In genomic region chr5:1141827-1142226, GRCh38 we compare ENCODE assay signal across 30 cellular contexts. TPM values are rescaled to one million over a fixed set of nuclear protein-coding genes. Genes with fewer than 3 reads are reported as not detected.
A peak's percentile ranks its signal among the peaks of the same experiment; 100 is the strongest.
DNase-seq lines count a peak whose midpoint lies in the region; ATAC-seq, FAIRE-seq and TF ChIP-seq lines count a peak whose summit lies in the region.
"Had no signal": no experiment of that assay in that cellular context is flagged by ENCODE, and none has a peak within 500 bp of the region (broad histone marks: within the 10 kb centered on the region; RNA-seq: fewer than 3 reads in every experiment).

No MANE protein-coding gene starts in this region.

- H3K4me3 ChIP-seq in HEK293 (ENCODE audit: low read depth, low read length) (no peak overlapping the region), H1 (ENCODE audit: extremely low read depth in 1 of 4, insufficient read depth in 2 of 4, low read depth in 3 of 4, low read length in 4 of 4) (no peak overlapping the region)
- H3K4me3 ChIP-seq: pancreas, PC-9, thoracic aorta had no signal

- TF ChIP-seq EP300 in H1 (IDR thresholded peaks at IDR 0.05; ENCODE audit: borderline replicate concordance in 1 of 2, low read depth in 2 of 2, low read length in 2 of 2) = no peak

- H3K18ac ChIP-seq in H1 (ENCODE audit: extremely low read depth, low read length) = no peak overlapping the region

- 0 out of 2 replicates have a peak overlapping the region, but pooled peaks have one; percentile 19 for H2BK12ac ChIP-seq in H1 (ENCODE audit: low read depth, low read length)

- no peak overlapping the region for H2AFZ ChIP-seq in H1 (ENCODE audit: low read length)
- H2AFZ ChIP-seq: PC-9 had no signal

- no peak overlapping the region for H4K8ac ChIP-seq in H1 (ENCODE audit: extremely low read depth, insufficient read depth, low read length)

- H4K5ac ChIP-seq in H1 (ENCODE audit: insufficient read length, low read depth, low read length) = no peak overlapping the region

- 0 out of 2 replicates have a peak, but pooled peaks cover 1% of the 10 kb centered on the region for H3K23me2 ChIP-seq in H1 (ENCODE audit: low read depth, low read length)

- POLR2A ChIA-PET in HEK293 (lab: Yijun Ruan, JAX) = no interaction called here
- POLR2A ChIA-PET in H1 (lab: Charles Lee; ENCODE audit: partially characterized antibody) = interaction anchor here (0.7 to 1.3 kb wide), 3 partner anchors 11 to 42 kb away, joined by 3 read pairs; no protein-coding TSS in a partner anchor

- 59% methylated on average over 6 of the region's 6 CpGs; no CpG with 5 or more reads in 1 of the 2 experiments for WGBS in H1 (ENCODE audit: extremely low coverage in 1 of 2, insufficient coverage in 1 of 2, insufficient read length in 1 of 2, insufficient replicate concordance in 2 of 2, low coverage in 1 of 2, low lambda C conversion rate in 2 of 2, missing lambda C conversion rate in 1 of 2), 2 experiments

- DNase-seq in NCI-H748 (lab: John Stamatoyannopoulos, UW; ENCODE audit: unreplicated experiment) (peak; percentile 50), NCI-H748 treated with DMSO at 0.1 percent for 48 hours (lab: John Stamatoyannopoulos, UW) (no peak), NCI-H345 treated with DMSO at 0.1 percent for 48 hours (lab: John Stamatoyannopoulos, UW; ENCODE audit: unreplicated experiment) (peak; percentile 31), H1 (ENCODE audit: low read depth in 1 of 2, low spot score in 2 of 2) (no peak), germinal center (ENCODE audit: low spot score) (no peak), NCI-H774 (lab: John Stamatoyannopoulos, UW) (no peak)
- DNase-seq: activated CD4-positive, alpha-beta T cell treated with anti-CD3 and anti-CD28 coated beads for 1 hour; activated CD8-positive, alpha-beta T cell treated with anti-CD3 and anti-CD28 coated beads, Interleukin-2, amount 10 ng/mL, durations not matched to agents 7 days and 5 days; activated effector memory CD4-positive, alpha-beta T cell treated with anti-CD3 and anti-CD28 coated beads, Interleukin-2, amount 50 U/mL, for 16 hours; activated naive CD8-positive, alpha-beta T cell treated with anti-CD3 and anti-CD28 coated beads, Interleukin-2, amount 10 ng/mL, durations not matched to agents 7 days and 5 days; activated T-cell treated with anti-CD3 and anti-CD28 coated beads for 4 hours; BE2C; Caco-2; NCI-H2081 treated with DMSO at 0.1 percent for 48 hours; stimulated activated CD4-positive, alpha-beta T cell treated with anti-CD3 and anti-CD28 coated beads, Interleukin-4, amount 100 ng/mL, for 24 hours; stimulated activated naive CD4-positive, alpha-beta T cell had no signal

- no peak for FAIRE-seq in H1 (lab: Jason Lieb, UNC)
- FAIRE-seq: endothelial cell of umbilical vein, HTR-8/SVneo, keratinocyte, pancreas had no signal

- CTCF ChIA-PET in HEK293 (lab: Yijun Ruan, JAX) (interaction anchor here (0.9 to 4.0 kb wide), 11 partner anchors 9 to 221 kb away, joined by 3 to 43 read pairs (median 10); no protein-coding TSS in a partner anchor), H1 (lab: Charles Lee; ENCODE audit: partially characterized antibody) (interaction anchor here (0.7 to 2.0 kb wide), 6 partner anchors 14 to 36 kb away, joined by 3 to 10 read pairs (median 3); no protein-coding TSS in a partner anchor)

- no peak overlapping the region for H3K23ac ChIP-seq in H1 (ENCODE audit: insufficient read length)

- no peak overlapping the region for H3K27ac ChIP-seq in HEK293 (ENCODE audit: extremely low read depth, low read depth, low read length)
- no peak overlapping the region for H3K27ac ChIP-seq in H1 (ENCODE audit: low read depth, low read length)
- H3K27ac ChIP-seq: pancreas, PC-9, thoracic aorta had no signal

- no peaks in the 10 kb centered on the region for H3K27me3 ChIP-seq in H1 (replicated peaks in 1 of 4; ENCODE audit: control insufficient read depth in 3 of 4, extremely low read depth in 1 of 4, insufficient read depth in 3 of 4, low read length in 3 of 4)
- H3K27me3 ChIP-seq: BE2C, pancreas had no signal

- no peaks in the 10 kb centered on the region for H3K79me1 ChIP-seq in H1 (ENCODE audit: low read depth, low read length)

- H3K4ac ChIP-seq in H1 (replicated peaks; ENCODE audit: insufficient read length, low read depth, low read length) = no peak overlapping the region

- H2BK120ac ChIP-seq in H1 (replicated peaks; ENCODE audit: low read depth, low read length) = no peak overlapping the region

- H3K4me1 ChIP-seq in HEK293 (ENCODE audit: control insufficient read depth, insufficient read depth, low read length) = no peaks in the 10 kb centered on the region
- peaks cover 0 to 13% (median 2%) of the 10 kb centered on the region in 4 experiments; a peak in 5 of 7 replicates for H3K4me1 ChIP-seq in H1 (replicated peaks in 1 of 4; ENCODE audit: control insufficient read depth in 3 of 4, insufficient read depth in 4 of 4, low read length in 3 of 4)
- H3K4me1 ChIP-seq: BE2C, pancreas had no signal

- peak overlapping the region; percentile 88 for H2BK15ac ChIP-seq in H1 (ENCODE audit: low read length)

- TF ChIP-seq RAD21 in H1 (IDR thresholded peaks at IDR 0.05 in 1 of 2, conservative IDR thresholded peaks at IDR 0.05 in 1 of 2; ENCODE audit: low read depth in 2 of 2, low read length in 2 of 2) = no peak

- no peak overlapping the region for H2BK20ac ChIP-seq in H1 (ENCODE audit: low read length)

- no peak overlapping the region; the same call in 1 of the 2 replicates for H2BK5ac ChIP-seq in H1 (ENCODE audit: low read depth, low read length)

- TF ChIP-seq CTCF in HEK293 (tag by site-specific recombination; IDR thresholded peaks at IDR 0.05) (no peak), H1 (IDR thresholded peaks at IDR 0.05; ENCODE audit: control extremely low read depth in 1 of 3, insufficient read depth in 1 of 3, low read depth in 1 of 3, low read length in 3 of 3) (no peak)

- H4K20me1 ChIP-seq in H1 (replicated peaks in 1 of 2; ENCODE audit: control insufficient read depth in 1 of 2, insufficient read depth in 2 of 2, low read length in 2 of 2) = no peaks in the 10 kb centered on the region

- no peak overlapping the region for H3K56ac ChIP-seq in H1 (replicated peaks; ENCODE audit: insufficient read length, low read depth, low read length)

- peak overlapping the region in 1 of 2 experiments; percentile 37; a peak in 1 of 4 replicates for H3K4me2 ChIP-seq in H1 (ENCODE audit: insufficient read depth in 1 of 2, low read depth in 2 of 2, low read length in 2 of 2)
- H3K4me2 ChIP-seq: PC-9 had no signal

- no peak overlapping the region for H3K14ac ChIP-seq in H1 (ENCODE audit: insufficient read length)

- no peak overlapping the region for H3K9ac ChIP-seq in H1 (replicated peaks in 1 of 4; ENCODE audit: extremely low read depth in 1 of 4, low read depth in 3 of 4, low read length in 3 of 4)

- no peak for ATAC-seq in GM19395 (IDR thresholded peaks at IDR 0.05; ENCODE audit: unreplicated experiment)
- ATAC-seq: activated CD8-positive, alpha-beta T cell treated with anti-CD3 and anti-CD28 coated beads, Interleukin-2, amount 10 ng/mL, durations not matched to agents 7 days and 5 days; pancreas; right cardiac atrium had no signal

- H3K36me3 ChIP-seq in HEK293 (ENCODE audit: control insufficient read depth in 2 of 2, insufficient read depth in 1 of 2, low read length in 2 of 2) = no peaks in the 10 kb centered on the region
- H3K36me3 ChIP-seq in H1 (ENCODE audit: control insufficient read depth in 2 of 4, insufficient read depth in 4 of 4, low read length in 3 of 4) = no peaks in the 10 kb centered on the region
- H3K36me3 ChIP-seq: BE2C, pancreas, thoracic aorta had no signal

- H3K9me3 ChIP-seq in HEK293 (ENCODE audit: control insufficient read depth, insufficient read depth, low read depth, low read length) (no peaks in the 10 kb centered on the region), H1 (ENCODE audit: insufficient read depth in 2 of 2, low read depth in 1 of 2, low read length in 1 of 2) (no peaks in the 10 kb centered on the region)
- H3K9me3 ChIP-seq: BE2C, Caco-2, pancreas, thoracic aorta had no signal

- H3K79me2 ChIP-seq in H1 (ENCODE audit: control insufficient read depth in 1 of 2, insufficient read depth in 2 of 2, low read length in 2 of 2) = no peaks in the 10 kb centered on the region

- TF ChIP-seq POLR2A in H1 (IDR thresholded peaks at IDR 0.05; ENCODE audit: control extremely low read depth in 1 of 2, low read depth in 2 of 2, low read length in 2 of 2) = no peak

- H4K91ac ChIP-seq in H1 (replicated peaks; ENCODE audit: insufficient read length, low read length) = no peak overlapping the region

- H2AK5ac ChIP-seq in H1 (ENCODE audit: low read depth, low read length) = no peak overlapping the region

TF ChIP-seq in HEK293, 187 proteins besides CTCF, POLR2A, EP300 and RAD21 (continues in another document):
- TF ChIP-seq ZNF585B (tag by site-specific recombination; IDR thresholded peaks at IDR 0.05) (no peak), ZNF214 (tag by site-specific recombination; IDR thresholded peaks at IDR 0.05; ENCODE audit: borderline replicate concordance) (no peak), ZNF394 (tag by site-specific recombination; IDR thresholded peaks at IDR 0.05; ENCODE audit: borderline replicate concordance) (no peak)

TF ChIP-seq in H1, 55 proteins besides CTCF, POLR2A, EP300 and RAD21 (continues in another document):
- no peak for TF ChIP-seq SIX5 (IDR thresholded peaks at IDR 0.05; ENCODE audit: low read depth, low read length)

RNA-seq across cellular contexts. Expression of gene SLC12A7, which starts 30.0 kb away (rescaled TPM):
- total RNA-seq in H1 (2021; fragmentation: NEBNext Ultra II Directional; extraction: Animal tissue kit (Norgen Biotek cat#: 25700)) = 38.6 and 39.7 TPM in 2 replicates
- 23.5 and 37.5 TPM in 2 replicates for polyA plus RNA-seq in H1 (2011; rRNA removed)
- polyA plus RNA-seq in H1 (2011; cell fraction: cytosol; rRNA removed) = 26.4 TPM
- 181 TPM for polyA plus RNA-seq in H1 (2011; cell fraction: nucleus; rRNA removed)
- 27.4 to 47.0 TPM (median 38.9 TPM) in 4 replicates for polyA plus RNA-seq in H1 (2012, experiment 1 of 2)
- polyA plus RNA-seq in H1 (2012, experiment 2 of 2) = 19.5 TPM
- 27.2 TPM for polyA plus RNA-seq in H1 (2013, experiment 1 of 2)
- polyA plus RNA-seq in H1 (2013, experiment 2 of 2) = 24.9 TPM
- polyA minus RNA-seq in H1 (2011; rRNA and poly(A)+ RNA removed) = 23.8 and 28.1 TPM in 2 replicates
- polyA minus RNA-seq in H1 (2011; cell fraction: cytosol; rRNA and poly(A)+ RNA removed) = 33.8 TPM
- polyA minus RNA-seq in H1 (2011; cell fraction: nucleus; rRNA and poly(A)+ RNA removed) = 44.5 TPM

RNA-seq across cellular contexts. Expression of gene SLC6A19, which starts 59.6 kb away (rescaled TPM):
- total RNA-seq in H1 (2021; fragmentation: NEBNext Ultra II Directional; extraction: Animal tissue kit (Norgen Biotek cat#: 25700)) = not detected in 2 replicates
- polyA plus RNA-seq in H1 (2011; rRNA removed) = 0.02 and 0.03 TPM in 2 replicates
- polyA plus RNA-seq in H1 (2011; cell fraction: cytosol; rRNA removed) = 0.03 TPM
- polyA plus RNA-seq in H1 (2011; cell fraction: nucleus; rRNA removed) = 0.06 TPM
- 0.05 TPM in 1 of 4 replicates, not detected in the others for polyA plus RNA-seq in H1 (2012, experiment 1 of 2)
- 0.03 TPM for polyA plus RNA-seq in H1 (2012, experiment 2 of 2)
- polyA plus RNA-seq in H1 (2013, experiment 1 of 2) = not detected
- polyA plus RNA-seq in H1 (2013, experiment 2 of 2) = 0.02 TPM
- 0.22 TPM in 1 of 2 replicates, not detected in the other for polyA minus RNA-seq in H1 (2011; rRNA and poly(A)+ RNA removed)
- not detected for polyA minus RNA-seq in H1 (2011; cell fraction: cytosol; rRNA and poly(A)+ RNA removed)
- not detected for polyA minus RNA-seq in H1 (2011; cell fraction: nucleus; rRNA and poly(A)+ RNA removed)
- total RNA-seq: activated CD8-positive, alpha-beta T cell treated with anti-CD3 and anti-CD28 coated beads, Interleukin-2, amount 10 ng/mL, durations not matched to agents 7 days and 5 days; activated naive CD8-positive, alpha-beta T cell treated with anti-CD3 and anti-CD28 coated beads, Interleukin-2, amount 10 ng/mL, durations not matched to agents 7 days and 5 days; endothelial cell of umbilical vein; glomerular endothelial cell; lung microvascular endothelial cell; PC-9; right cardiac atrium; SK-MEL-5; T-helper 1 cell treated with Interleukin-12 subunit alpha and Interleukin-12 subunit beta and Interleukin-4 antibody, amounts not matched to agents 30 ng/mL and 1 ng/mL, for 36 hours; thoracic aorta had no signal
- polyA plus RNA-seq: endothelial cell of umbilical vein, keratinocyte, neural cell, right cardiac atrium had no signal

Comparison
In these comparisons a context has a peak if more than half of its experiments do, and no peak if none do; other contexts are left out.
1. DNase-seq: peak in NCI-H748 (single experiment) and NCI-H345 treated with DMSO at 0.1 percent for 48 hours (single experiment); none in NCI-H748 treated with DMSO at 0.1 percent for 48 hours (single experiment), H1 (0 of 2), germinal center (single experiment) and NCI-H774 (single experiment).